In the genomic region with DNA sequence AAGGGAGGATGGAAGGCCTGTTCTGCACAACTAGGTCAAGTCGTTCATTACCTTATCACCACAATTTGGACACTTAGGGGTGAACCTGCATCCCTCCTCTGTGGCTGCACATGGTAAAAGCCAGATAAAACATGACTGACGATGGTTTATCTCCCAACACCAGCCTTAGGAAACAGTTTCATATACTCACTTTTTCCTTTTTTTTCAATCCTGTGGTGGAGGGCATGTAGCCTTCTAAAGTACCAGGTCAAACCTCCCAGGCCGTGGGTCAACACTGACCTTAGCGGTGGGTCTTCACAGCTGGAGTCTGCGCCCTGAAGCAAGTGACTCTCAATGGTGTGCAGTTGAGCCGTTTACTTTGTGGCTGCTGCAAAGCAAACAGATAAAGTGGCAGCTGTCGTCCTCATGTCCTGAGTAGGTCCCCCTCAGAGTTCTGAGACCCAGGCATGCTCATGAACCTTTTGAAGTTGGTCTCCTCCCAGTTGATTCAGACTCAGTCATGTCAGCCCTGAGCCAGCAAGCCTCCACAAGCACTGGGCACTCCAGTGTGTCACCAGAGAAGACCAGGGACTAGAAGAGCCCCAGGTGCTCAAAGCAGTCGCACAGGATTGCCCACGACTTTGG, we compare ENCODE assay signal across 1 cellular context.
TF ChIP-seq lines count a peak whose summit lies in the region.

No MANE protein-coding gene starts in this region.

TF ChIP-seq in HepG2, 621 proteins besides CTCF, POLR2A, EP300 and RAD21 (continued from another document and continues in another):
- TF ChIP-seq, protein P1, sequence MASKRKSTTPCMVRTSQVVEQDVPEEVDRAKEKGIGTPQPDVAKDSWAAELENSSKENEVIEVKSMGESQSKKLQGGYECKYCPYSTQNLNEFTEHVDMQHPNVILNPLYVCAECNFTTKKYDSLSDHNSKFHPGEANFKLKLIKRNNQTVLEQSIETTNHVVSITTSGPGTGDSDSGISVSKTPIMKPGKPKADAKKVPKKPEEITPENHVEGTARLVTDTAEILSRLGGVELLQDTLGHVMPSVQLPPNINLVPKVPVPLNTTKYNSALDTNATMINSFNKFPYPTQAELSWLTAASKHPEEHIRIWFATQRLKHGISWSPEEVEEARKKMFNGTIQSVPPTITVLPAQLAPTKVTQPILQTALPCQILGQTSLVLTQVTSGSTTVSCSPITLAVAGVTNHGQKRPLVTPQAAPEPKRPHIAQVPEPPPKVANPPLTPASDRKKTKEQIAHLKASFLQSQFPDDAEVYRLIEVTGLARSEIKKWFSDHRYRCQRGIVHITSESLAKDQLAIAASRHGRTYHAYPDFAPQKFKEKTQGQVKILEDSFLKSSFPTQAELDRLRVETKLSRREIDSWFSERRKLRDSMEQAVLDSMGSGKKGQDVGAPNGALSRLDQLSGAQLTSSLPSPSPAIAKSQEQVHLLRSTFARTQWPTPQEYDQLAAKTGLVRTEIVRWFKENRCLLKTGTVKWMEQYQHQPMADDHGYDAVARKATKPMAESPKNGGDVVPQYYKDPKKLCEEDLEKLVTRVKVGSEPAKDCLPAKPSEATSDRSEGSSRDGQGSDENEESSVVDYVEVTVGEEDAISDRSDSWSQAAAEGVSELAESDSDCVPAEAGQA (IDR thresholded peaks at IDR 0.05; ENCODE audit: low read depth) = no peak
- TF ChIP-seq, protein P1 (CRISPR knock-in tag; IDR thresholded peaks at IDR 0.05; ENCODE audit: borderline replicate concordance) = no peak
- TF ChIP-seq TRIM24 (CRISPR knock-in tag; IDR thresholded peaks at IDR 0.05) = no peak
- TF ChIP-seq ETV6 (CRISPR knock-in tag; conservative IDR thresholded peaks at IDR 0.05) = no peak
- TF ChIP-seq SRSF4 (IDR thresholded peaks at IDR 0.05; ENCODE audit: low read depth, low read length, poor library complexity, severe bottlenecking) = no peak
- TF ChIP-seq, protein P2, sequence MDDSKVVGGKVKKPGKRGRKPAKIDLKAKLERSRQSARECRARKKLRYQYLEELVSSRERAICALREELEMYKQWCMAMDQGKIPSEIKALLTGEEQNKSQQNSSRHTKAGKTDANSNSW (CRISPR knock-in tag; IDR thresholded peaks at IDR 0.05; ENCODE audit: borderline replicate concordance) = no peak
- TF ChIP-seq ZNF772 (CRISPR knock-in tag; IDR thresholded peaks at IDR 0.05) = peak; percentile 81; the same call in 1 of the 2 replicates
- TF ChIP-seq ZNF607 (CRISPR knock-in tag; IDR thresholded peaks at IDR 0.05; ENCODE audit: borderline replicate concordance) = no peak
- TF ChIP-seq, protein P3, sequence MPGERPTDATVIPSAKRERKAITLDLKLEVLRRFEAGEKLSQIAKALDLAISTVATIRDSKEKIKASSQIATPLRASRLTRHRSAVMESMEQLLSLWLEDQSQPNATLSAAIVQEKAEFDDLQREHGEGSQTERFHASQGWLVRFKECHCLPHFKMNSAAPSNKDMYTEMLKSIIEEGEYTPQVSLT (CRISPR knock-in tag; IDR thresholded peaks at IDR 0.05; ENCODE audit: borderline replicate concordance, low read depth) = no peak
- peak in 1 of 2 experiments; percentile 9; a peak in 1 of 4 replicates for TF ChIP-seq NR2F1 (CRISPR knock-in tag; IDR thresholded peaks at IDR 0.05)
- TF ChIP-seq, protein P4, sequence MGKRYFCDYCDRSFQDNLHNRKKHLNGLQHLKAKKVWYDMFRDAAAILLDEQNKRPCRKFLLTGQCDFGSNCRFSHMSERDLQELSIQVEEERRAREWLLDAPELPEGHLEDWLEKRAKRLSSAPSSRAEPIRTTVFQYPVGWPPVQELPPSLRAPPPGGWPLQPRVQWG (CRISPR knock-in tag; IDR thresholded peaks at IDR 0.05; ENCODE audit: borderline replicate concordance, low read depth) = no peak
- TF ChIP-seq, protein P5, sequence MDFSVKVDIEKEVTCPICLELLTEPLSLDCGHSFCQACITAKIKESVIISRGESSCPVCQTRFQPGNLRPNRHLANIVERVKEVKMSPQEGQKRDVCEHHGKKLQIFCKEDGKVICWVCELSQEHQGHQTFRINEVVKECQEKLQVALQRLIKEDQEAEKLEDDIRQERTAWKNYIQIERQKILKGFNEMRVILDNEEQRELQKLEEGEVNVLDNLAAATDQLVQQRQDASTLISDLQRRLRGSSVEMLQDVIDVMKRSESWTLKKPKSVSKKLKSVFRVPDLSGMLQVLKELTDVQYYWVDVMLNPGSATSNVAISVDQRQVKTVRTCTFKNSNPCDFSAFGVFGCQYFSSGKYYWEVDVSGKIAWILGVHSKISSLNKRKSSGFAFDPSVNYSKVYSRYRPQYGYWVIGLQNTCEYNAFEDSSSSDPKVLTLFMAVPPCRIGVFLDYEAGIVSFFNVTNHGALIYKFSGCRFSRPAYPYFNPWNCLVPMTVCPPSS (IDR thresholded peaks at IDR 0.05) = no peak
- TF ChIP-seq, protein P6, sequence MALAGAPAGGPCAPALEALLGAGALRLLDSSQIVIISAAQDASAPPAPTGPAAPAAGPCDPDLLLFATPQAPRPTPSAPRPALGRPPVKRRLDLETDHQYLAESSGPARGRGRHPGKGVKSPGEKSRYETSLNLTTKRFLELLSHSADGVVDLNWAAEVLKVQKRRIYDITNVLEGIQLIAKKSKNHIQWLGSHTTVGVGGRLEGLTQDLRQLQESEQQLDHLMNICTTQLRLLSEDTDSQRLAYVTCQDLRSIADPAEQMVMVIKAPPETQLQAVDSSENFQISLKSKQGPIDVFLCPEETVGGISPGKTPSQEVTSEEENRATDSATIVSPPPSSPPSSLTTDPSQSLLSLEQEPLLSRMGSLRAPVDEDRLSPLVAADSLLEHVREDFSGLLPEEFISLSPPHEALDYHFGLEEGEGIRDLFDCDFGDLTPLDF (CRISPR knock-in tag; IDR thresholded peaks at IDR 0.05) = 0 out of 2 replicates have a peak, but pooled peaks have one; percentile 30
- TF ChIP-seq, protein P7, sequence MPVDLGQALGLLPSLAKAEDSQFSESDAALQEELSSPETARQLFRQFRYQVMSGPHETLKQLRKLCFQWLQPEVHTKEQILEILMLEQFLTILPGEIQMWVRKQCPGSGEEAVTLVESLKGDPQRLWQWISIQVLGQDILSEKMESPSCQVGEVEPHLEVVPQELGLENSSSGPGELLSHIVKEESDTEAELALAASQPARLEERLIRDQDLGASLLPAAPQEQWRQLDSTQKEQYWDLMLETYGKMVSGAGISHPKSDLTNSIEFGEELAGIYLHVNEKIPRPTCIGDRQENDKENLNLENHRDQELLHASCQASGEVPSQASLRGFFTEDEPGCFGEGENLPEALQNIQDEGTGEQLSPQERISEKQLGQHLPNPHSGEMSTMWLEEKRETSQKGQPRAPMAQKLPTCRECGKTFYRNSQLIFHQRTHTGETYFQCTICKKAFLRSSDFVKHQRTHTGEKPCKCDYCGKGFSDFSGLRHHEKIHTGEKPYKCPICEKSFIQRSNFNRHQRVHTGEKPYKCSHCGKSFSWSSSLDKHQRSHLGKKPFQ (CRISPR knock-in tag; IDR thresholded peaks at IDR 0.05; ENCODE audit: insufficient replicate concordance) = no peak
- TF ChIP-seq REPIN1 (CRISPR knock-in tag; IDR thresholded peaks at IDR 0.05; ENCODE audit: borderline replicate concordance, low read depth) = peak; percentile 74; the same call in 1 of the 2 replicates
- peak; percentile 62; the same call in 1 of the 2 replicates for TF ChIP-seq MIXL1 (CRISPR knock-in tag; IDR thresholded peaks at IDR 0.05)
- TF ChIP-seq, protein P8, sequence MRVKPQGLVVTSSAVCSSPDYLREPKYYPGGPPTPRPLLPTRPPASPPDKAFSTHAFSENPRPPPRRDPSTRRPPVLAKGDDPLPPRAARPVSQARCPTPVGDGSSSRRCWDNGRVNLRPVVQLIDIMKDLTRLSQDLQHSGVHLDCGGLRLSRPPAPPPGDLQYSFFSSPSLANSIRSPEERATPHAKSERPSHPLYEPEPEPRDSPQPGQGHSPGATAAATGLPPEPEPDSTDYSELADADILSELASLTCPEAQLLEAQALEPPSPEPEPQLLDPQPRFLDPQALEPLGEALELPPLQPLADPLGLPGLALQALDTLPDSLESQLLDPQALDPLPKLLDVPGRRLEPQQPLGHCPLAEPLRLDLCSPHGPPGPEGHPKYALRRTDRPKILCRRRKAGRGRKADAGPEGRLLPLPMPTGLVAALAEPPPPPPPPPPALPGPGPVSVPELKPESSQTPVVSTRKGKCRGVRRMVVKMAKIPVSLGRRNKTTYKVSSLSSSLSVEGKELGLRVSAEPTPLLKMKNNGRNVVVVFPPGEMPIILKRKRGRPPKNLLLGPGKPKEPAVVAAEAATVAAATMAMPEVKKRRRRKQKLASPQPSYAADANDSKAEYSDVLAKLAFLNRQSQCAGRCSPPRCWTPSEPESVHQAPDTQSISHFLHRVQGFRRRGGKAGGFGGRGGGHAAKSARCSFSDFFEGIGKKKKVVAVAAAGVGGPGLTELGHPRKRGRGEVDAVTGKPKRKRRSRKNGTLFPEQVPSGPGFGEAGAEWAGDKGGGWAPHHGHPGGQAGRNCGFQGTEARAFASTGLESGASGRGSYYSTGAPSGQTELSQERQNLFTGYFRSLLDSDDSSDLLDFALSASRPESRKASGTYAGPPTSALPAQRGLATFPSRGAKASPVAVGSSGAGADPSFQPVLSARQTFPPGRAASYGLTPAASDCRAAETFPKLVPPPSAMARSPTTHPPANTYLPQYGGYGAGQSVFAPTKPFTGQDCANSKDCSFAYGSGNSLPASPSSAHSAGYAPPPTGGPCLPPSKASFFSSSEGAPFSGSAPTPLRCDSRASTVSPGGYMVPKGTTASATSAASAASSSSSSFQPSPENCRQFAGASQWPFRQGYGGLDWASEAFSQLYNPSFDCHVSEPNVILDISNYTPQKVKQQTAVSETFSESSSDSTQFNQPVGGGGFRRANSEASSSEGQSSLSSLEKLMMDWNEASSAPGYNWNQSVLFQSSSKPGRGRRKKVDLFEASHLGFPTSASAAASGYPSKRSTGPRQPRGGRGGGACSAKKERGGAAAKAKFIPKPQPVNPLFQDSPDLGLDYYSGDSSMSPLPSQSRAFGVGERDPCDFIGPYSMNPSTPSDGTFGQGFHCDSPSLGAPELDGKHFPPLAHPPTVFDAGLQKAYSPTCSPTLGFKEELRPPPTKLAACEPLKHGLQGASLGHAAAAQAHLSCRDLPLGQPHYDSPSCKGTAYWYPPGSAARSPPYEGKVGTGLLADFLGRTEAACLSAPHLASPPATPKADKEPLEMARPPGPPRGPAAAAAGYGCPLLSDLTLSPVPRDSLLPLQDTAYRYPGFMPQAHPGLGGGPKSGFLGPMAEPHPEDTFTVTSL (CRISPR knock-in tag; IDR thresholded peaks at IDR 0.05; ENCODE audit: borderline replicate concordance) = peak; percentile 70; the same call in 1 of the 2 replicates
- no peak for TF ChIP-seq RELA (CRISPR knock-in tag; IDR thresholded peaks at IDR 0.05)
- no peak for TF ChIP-seq ZNF558 (CRISPR knock-in tag; IDR thresholded peaks at IDR 0.05; ENCODE audit: borderline replicate concordance)
- TF ChIP-seq NAIF1 (CRISPR knock-in tag; IDR thresholded peaks at IDR 0.05; ENCODE audit: borderline replicate concordance) = no peak
- TF ChIP-seq NCOA2 (CRISPR knock-in tag; IDR thresholded peaks at IDR 0.05) = peak; percentile 76
- TF ChIP-seq, protein P9, sequence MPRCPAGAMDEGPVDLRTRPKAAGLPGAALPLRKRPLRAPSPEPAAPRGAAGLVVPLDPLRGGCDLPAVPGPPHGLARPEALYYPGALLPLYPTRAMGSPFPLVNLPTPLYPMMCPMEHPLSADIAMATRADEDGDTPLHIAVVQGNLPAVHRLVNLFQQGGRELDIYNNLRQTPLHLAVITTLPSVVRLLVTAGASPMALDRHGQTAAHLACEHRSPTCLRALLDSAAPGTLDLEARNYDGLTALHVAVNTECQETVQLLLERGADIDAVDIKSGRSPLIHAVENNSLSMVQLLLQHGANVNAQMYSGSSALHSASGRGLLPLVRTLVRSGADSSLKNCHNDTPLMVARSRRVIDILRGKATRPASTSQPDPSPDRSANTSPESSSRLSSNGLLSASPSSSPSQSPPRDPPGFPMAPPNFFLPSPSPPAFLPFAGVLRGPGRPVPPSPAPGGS (CRISPR knock-in tag; IDR thresholded peaks at IDR 0.05) = no peak
- TF ChIP-seq, protein P10, sequence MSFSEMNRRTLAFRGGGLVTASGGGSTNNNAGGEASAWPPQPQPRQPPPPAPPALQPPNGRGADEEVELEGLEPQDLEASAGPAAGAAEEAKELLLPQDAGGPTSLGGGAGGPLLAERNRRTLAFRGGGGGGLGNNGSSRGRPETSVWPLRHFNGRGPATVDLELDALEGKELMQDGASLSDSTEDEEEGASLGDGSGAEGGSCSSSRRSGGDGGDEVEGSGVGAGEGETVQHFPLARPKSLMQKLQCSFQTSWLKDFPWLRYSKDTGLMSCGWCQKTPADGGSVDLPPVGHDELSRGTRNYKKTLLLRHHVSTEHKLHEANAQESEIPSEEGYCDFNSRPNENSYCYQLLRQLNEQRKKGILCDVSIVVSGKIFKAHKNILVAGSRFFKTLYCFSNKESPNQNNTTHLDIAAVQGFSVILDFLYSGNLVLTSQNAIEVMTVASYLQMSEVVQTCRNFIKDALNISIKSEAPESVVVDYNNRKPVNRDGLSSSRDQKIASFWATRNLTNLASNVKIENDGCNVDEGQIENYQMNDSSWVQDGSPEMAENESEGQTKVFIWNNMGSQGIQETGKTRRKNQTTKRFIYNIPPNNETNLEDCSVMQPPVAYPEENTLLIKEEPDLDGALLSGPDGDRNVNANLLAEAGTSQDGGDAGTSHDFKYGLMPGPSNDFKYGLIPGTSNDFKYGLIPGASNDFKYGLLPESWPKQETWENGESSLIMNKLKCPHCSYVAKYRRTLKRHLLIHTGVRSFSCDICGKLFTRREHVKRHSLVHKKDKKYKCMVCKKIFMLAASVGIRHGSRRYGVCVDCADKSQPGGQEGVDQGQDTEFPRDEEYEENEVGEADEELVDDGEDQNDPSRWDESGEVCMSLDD (CRISPR knock-in tag; IDR thresholded peaks at IDR 0.05; ENCODE audit: borderline replicate concordance) = peak; percentile 81; the same call in 1 of the 2 replicates
- TF ChIP-seq ZNF44 (CRISPR knock-in tag; IDR thresholded peaks at IDR 0.05) = 0 out of 2 replicates have a peak, but pooled peaks have one; percentile 25
- TF ChIP-seq ZKSCAN1 (IDR thresholded peaks at IDR 0.05; ENCODE audit: low read length) = 0 out of 2 replicates have a peak, but pooled peaks have one; percentile 51
- no peak for TF ChIP-seq JUNB (CRISPR knock-in tag; IDR thresholded peaks at IDR 0.05; ENCODE audit: borderline replicate concordance)
- no peak for TF ChIP-seq ZNF251 (CRISPR knock-in tag; IDR thresholded peaks at IDR 0.05)
- no peak for TF ChIP-seq EED (CRISPR knock-in tag; IDR thresholded peaks at IDR 0.05)
- no peak for TF ChIP-seq SRSF9 (IDR thresholded peaks at IDR 0.05; ENCODE audit: borderline replicate concordance, insufficient read depth, low read depth, low read length, poor library complexity, severe bottlenecking)
